ENCODE assay signal across 8 cellular contexts in the genomic region with DNA sequence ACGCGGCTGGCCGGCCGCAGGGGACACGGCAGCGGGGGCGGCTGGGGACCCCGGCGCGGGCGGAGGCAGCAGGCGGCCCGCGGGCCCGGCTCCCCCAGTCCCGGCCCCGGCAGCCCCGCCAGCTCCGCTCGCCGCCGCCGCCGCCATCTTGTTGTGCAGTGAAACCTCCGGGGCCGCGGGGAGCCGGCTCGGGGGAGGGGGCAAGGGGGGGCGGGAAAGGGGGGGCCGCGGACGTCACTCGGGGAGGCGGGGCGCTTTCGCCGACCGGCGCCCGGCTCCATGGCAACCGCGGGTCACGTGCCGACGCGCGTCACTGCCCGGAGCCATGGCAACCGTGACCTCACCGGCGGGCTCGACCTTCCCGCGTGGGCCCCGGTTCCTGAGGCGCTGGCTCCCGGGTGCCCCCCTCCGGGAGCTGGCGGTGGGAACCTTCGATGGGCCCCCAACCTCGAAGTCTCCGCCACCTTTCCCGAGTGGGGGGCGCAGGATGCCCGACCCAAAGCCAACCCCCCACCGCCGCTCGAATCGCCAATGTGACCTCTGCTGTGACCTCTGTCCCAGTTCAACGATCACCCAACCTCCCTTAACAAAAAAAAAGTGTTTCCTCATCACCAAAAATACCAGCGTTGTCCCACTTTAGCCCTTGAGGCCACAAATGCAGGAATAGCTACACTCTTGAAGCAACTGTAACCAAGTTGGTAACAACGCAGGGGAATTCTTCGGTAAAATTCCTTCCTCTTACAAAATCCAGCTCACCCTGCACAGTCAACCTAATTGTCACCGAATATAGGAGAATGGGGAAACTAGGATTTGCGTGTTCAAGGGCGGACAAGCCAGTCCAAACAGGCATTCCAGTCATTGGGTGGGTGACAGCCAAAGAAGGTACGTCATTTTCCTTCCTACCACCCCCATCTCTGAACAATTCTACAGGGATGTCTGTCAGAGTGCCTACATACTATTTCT. TPM values are rescaled to one million over a fixed set of nuclear protein-coding genes. Genes with fewer than 3 reads are reported as not detected.
A peak's percentile ranks its signal among the peaks of the same experiment; 100 is the strongest.
DNase-seq lines count a peak whose midpoint lies in the region; ATAC-seq and TF ChIP-seq lines count a peak whose summit lies in the region.

Gene SIK3 (minus strand): TSS at position 160 of the 963 bp plus-strand sequence. CDS start 13 bp downstream, at position 147.

- H3K9me3 Mint-ChIP-seq in activated CD8-positive, alpha-beta T cell treated with anti-CD3 and anti-CD28 coated beads for 36 hours = no peaks in the 10 kb centered on the region

- H3K4me1 ChIP-seq in duodenal mucosa (ENCODE audit: control insufficient read depth in 1 of 2, insufficient read depth in 2 of 2, low read length in 2 of 2) (peaks cover 30 to 40% of the 10 kb centered on the region in 2 donors), lung (ENCODE audit: control insufficient read depth in 2 of 2, insufficient read depth in 2 of 2, low read length in 2 of 2) (peaks cover 5 to 28% of the 10 kb centered on the region in 2 donors)

- H3K4me3 Mint-ChIP-seq in activated CD8-positive, alpha-beta T cell treated with anti-CD3 and anti-CD28 coated beads for 36 hours = peak within 1 kb of the TSS; percentile 98

- 1 to 3% methylated on average over 50 to 76 of the region's 78 CpGs for WGBS in lung, 2 donors

- H3K27me3 ChIP-seq in duodenal mucosa (ENCODE audit: control insufficient read depth in 1 of 2, insufficient read depth in 2 of 2, low read length in 2 of 2) (no peaks in the 10 kb centered on the region), lung (ENCODE audit: control insufficient read depth, insufficient read depth) (no peaks in the 10 kb centered on the region)

- H3K9me3 ChIP-seq in duodenal mucosa (ENCODE audit: control insufficient read depth in 1 of 2, low read length in 2 of 2) (no peaks in the 10 kb centered on the region), lung (ENCODE audit: control insufficient read depth in 2 of 2, insufficient read depth in 1 of 2, low read length in 1 of 2) (no peaks in the 10 kb centered on the region)

- TF ChIP-seq CTCF in activated CD8-positive, alpha-beta T cell treated with anti-CD3 and anti-CD28 coated beads for 36 hours (IDR thresholded peaks at IDR 0.05) = peak; percentile 16
- peak; percentile 28 for TF ChIP-seq CTCF in lung (IDR thresholded peaks at IDR 0.05; ENCODE audit: control extremely low read depth, extremely low read depth)

- POLR2A ChIA-PET in activated CD8-positive, alpha-beta T cell treated with anti-CD3 and anti-CD28 coated beads for 36 hours (lab: Charles Lee) = interaction anchor here (0.8 to 3.3 kb wide), 13 partner anchors 15 to 325 kb away, joined by 3 to 22 read pairs (median 4); no protein-coding TSS in a partner anchor

- H3K27ac ChIP-seq in duodenal mucosa (ENCODE audit: low read depth, low read length) (peak within 1 kb of the TSS; percentile 92), lung (ENCODE audit: low read depth in 1 of 2, low read length in 1 of 2) (peak within 1 kb of the TSS; percentile 98 to 99)

- intact Hi-C loops in activated CD8-positive, alpha-beta T cell treated with anti-CD3 and anti-CD28 coated beads for 36 hours (cut with micrococcal nuclease) = loop anchor here (5.0 kb wide), 3 partner anchors 36 to 216 kb away; no protein-coding TSS in a partner anchor

- ATAC-seq in GM19397 (IDR thresholded peaks at IDR 0.05; ENCODE audit: unreplicated experiment) (peak; percentile 86), HG03565 (IDR thresholded peaks at IDR 0.05; ENCODE audit: unreplicated experiment) (peak; percentile 65), lung (ENCODE audit: insufficient read depth, low FRiP score) (peak; percentile 88)
- peak; percentile 76 for ATAC-seq in activated CD8-positive, alpha-beta T cell treated with anti-CD3 and anti-CD28 coated beads for 36 hours

- H3K27me3 Mint-ChIP-seq in activated CD8-positive, alpha-beta T cell treated with anti-CD3 and anti-CD28 coated beads for 36 hours = no peaks in the 10 kb centered on the region

- H3K27ac Mint-ChIP-seq in activated CD8-positive, alpha-beta T cell treated with anti-CD3 and anti-CD28 coated beads for 36 hours = peak within 1 kb of the TSS; percentile 94

- H3K36me3 Mint-ChIP-seq in activated CD8-positive, alpha-beta T cell treated with anti-CD3 and anti-CD28 coated beads for 36 hours (ENCODE audit: low read depth) = no peaks in the 10 kb centered on the region

- H3K4me3 ChIP-seq in duodenal mucosa (ENCODE audit: low read depth in 1 of 2, low read length in 2 of 2) (peak within 1 kb of the TSS; percentile 83 to 93), lung (peak within 1 kb of the TSS; percentile 96)

- CTCF ChIA-PET in activated CD8-positive, alpha-beta T cell treated with anti-CD3 and anti-CD28 coated beads for 36 hours (lab: Charles Lee) = interaction anchor here (0.7 to 4.8 kb wide), 21 partner anchors 9 to 332 kb away, joined by 3 to 26 read pairs (median 3); partner anchors contain the start of genes APOA5, BUD13 and ZPR1

- peaks cover 42% of the 10 kb centered on the region for H3K4me1 Mint-ChIP-seq in activated CD8-positive, alpha-beta T cell treated with anti-CD3 and anti-CD28 coated beads for 36 hours (ENCODE audit: low read depth)

- H3K9ac ChIP-seq in duodenal mucosa (ENCODE audit: low read depth in 1 of 2, low read length in 2 of 2) = peak within 1 kb of the TSS; percentile 88 to 89

- H3K36me3 ChIP-seq in duodenal mucosa (ENCODE audit: control insufficient read depth in 1 of 2, insufficient read depth in 2 of 2, low read length in 2 of 2) (no peaks in the 10 kb centered on the region), lung (ENCODE audit: control insufficient read depth in 2 of 2, insufficient read depth in 2 of 2, low read length in 2 of 2) (no peaks in the 10 kb centered on the region)

- peak; percentile 56 to 96 (median 90) for DNase-seq in C1 segment of cervical spinal cord (lab: John Stamatoyannopoulos, UW)
- peak; percentile 91 for DNase-seq in NCI-H82 (lab: John Stamatoyannopoulos, UW)
- DNase-seq in activated CD8-positive, alpha-beta T cell treated with anti-CD3 and anti-CD28 coated beads for 36 hours = peak; percentile 92
- peak; percentile 91 for DNase-seq in lung (ENCODE audit: low spot score)
- peak; percentile 88 to 90 (median 89) for DNase-seq in stimulated activated CD4-positive, alpha-beta T cell treated with anti-CD3 and anti-CD28 coated beads, TNF-alpha, amount 100 ng/mL, for 24 hours (ENCODE audit: low read depth in 3 of 3)

RNA-seq across cellular contexts. Expression of gene SIK3, which starts in this region (rescaled TPM):
- 10 to 100 TPM; 18.7 to 24.1 TPM for total RNA-seq in activated CD8-positive, alpha-beta T cell treated with anti-CD3 and anti-CD28 coated beads for 36 hours
- 10 to 100 TPM; 42.3 to 43.4 TPM for total RNA-seq in lung
- 10 to 100 TPM in 1 of 2 donors, 1 to 10 TPM in 1; 9.0 to 16.8 TPM for polyA plus RNA-seq in lung

Comparison
In these comparisons a context has a peak if more than half of its experiments do, and no peak if none do; other contexts are left out.
1. Peak in every context shown above with its lines: DNase-seq, ATAC-seq, H3K4me3 ChIP-seq and H3K27ac ChIP-seq.